24 cellular contexts compared by ENCODE assay signal in the genomic region with DNA sequence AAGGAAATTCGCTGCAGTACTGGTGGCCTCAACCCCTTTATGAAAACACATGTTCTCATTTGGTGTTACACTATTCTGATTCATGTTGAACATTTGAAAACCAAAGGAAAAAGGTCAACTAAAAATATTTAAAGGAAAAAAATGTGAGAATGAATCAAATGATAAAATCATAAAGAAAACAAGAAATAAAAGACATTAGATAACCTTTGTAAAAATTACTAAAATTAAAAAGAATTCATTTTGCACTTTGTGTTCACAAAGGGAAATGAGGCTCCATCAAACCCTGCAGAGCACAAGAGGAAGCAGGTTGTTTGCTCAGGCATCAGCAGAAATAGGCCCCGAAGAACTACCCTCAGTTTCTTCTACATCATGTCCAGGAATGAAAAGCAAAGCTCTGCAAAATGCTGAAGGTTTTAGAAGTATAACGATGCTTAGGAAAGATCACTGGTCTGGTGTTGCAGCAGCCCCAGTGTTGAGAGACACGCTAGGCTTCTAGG. TPM values are rescaled to one million over a fixed set of nuclear protein-coding genes. Genes with fewer than 3 reads are reported as not detected.
DNase-seq lines count a peak whose midpoint lies in the region; ATAC-seq, FAIRE-seq and TF ChIP-seq lines count a peak whose summit lies in the region.
"Had no signal": no experiment of that assay in that cellular context is flagged by ENCODE, and none has a peak within 500 bp of the region (broad histone marks: within the 10 kb centered on the region; RNA-seq: fewer than 3 reads in every experiment).

No MANE protein-coding gene starts in this region.

- DNase-seq in activated T-cell treated with anti-CD3 and anti-CD28 coated beads, Interleukin-2, amount 50 U/mL, for 24 hours: no peak
- DNase-seq in activated T-cell treated with anti-CD3 and anti-CD28 coated beads, Interleukin-2, amount 50 U/mL, for 72 hours: no peak
- no peak for DNase-seq in GM12878 (ENCODE audit: low read depth, low spot score)
- no peak for DNase-seq in immature natural killer cell
- DNase-seq in stimulated activated effector memory CD8-positive, alpha-beta T cell treated with anti-CD3 and anti-CD28 coated beads, Interleukin-12 subunit alpha, Interleukin-12 subunit beta, amount 100 ng/mL, for 72 hours (ENCODE audit: low spot score in 2 of 2): no peak
- DNase-seq in small intestine: no peak
- DNase-seq in activated CD8-positive, alpha-beta T cell treated with anti-CD3 and anti-CD28 coated beads for 36 hours: no peak
- DNase-seq in right cardiac atrium: no peak
- DNase-seq: AML-193, EL, GM23248, NCI-H1105, NCI-H1694, NCI-H510A treated with DMSO at 0.1 percent for 48 hours, NCI-H774, PC-3, SIG-M5 had no signal

- POLR2A ChIA-PET in GM12878 (lab: Charles Lee): no interaction called here
- POLR2A ChIA-PET in activated CD8-positive, alpha-beta T cell treated with anti-CD3 and anti-CD28 coated beads for 36 hours (lab: Charles Lee): interaction anchor here (0.6 kb wide), 2 partner anchors 62 to 113 kb away, joined by 4 read pairs; no protein-coding TSS in a partner anchor

- RAD21 ChIA-PET in GM12878 (lab: Charles Lee; ENCODE audit: unreplicated experiment): interaction anchor here (0.6 kb wide), 1 partner anchor 179 kb away, joined by 4 read pairs; no protein-coding TSS in a partner anchor

- CTCF ChIA-PET in GM12878 (lab: Yijun Ruan, JAX): interaction anchor here (1.2 to 1.6 kb wide), 2 partner anchors 15 to 25 kb away, joined by 3 to 6 read pairs; no protein-coding TSS in a partner anchor
- CTCF ChIA-PET in activated CD8-positive, alpha-beta T cell treated with anti-CD3 and anti-CD28 coated beads for 36 hours (lab: Charles Lee): interaction anchor here (1.0 kb wide), 1 partner anchor 15 kb away, joined by 3 read pairs; no protein-coding TSS in a partner anchor

- H3K27ac ChIP-seq in GM12878 (ENCODE audit: control insufficient read depth, insufficient read depth) (no peak overlapping the region), small intestine (ENCODE audit: low read depth in 1 of 2, low read length in 1 of 2) (no peak overlapping the region), right cardiac atrium (ENCODE audit: low read length) (no peak overlapping the region)
- H3K27ac ChIP-seq: 22Rv1, GM23248, RWPE1 had no signal

- no peak overlapping the region for H2AFZ ChIP-seq in GM12878 (ENCODE audit: control insufficient read depth, low read depth, low read length)
- H2AFZ ChIP-seq: GM23248 had no signal

- H3K4me2 ChIP-seq in GM12878 (ENCODE audit: control insufficient read depth, insufficient read depth): peak overlapping the region; percentile 47

- 0 out of 4 replicates have a peak, but pooled peaks cover 0 to 5% of the 10 kb centered on the region in 2 experiments for H3K36me3 ChIP-seq in GM12878 (ENCODE audit: control insufficient read depth in 2 of 2, insufficient read depth in 2 of 2, low read length in 1 of 2)
- peaks cover 0 to 1% of the 10 kb centered on the region in 2 donors for H3K36me3 ChIP-seq in small intestine (ENCODE audit: control insufficient read depth in 2 of 2, insufficient read depth in 2 of 2, low read length in 2 of 2)

- H3K27me3 ChIP-seq in GM12878 (replicated peaks in 1 of 2; ENCODE audit: control insufficient read depth in 2 of 2, insufficient read depth in 2 of 2, low read length in 1 of 2) (no peaks in the 10 kb centered on the region), small intestine (ENCODE audit: control insufficient read depth in 2 of 2, insufficient read depth in 2 of 2, low read length in 2 of 2) (no peaks in the 10 kb centered on the region), right cardiac atrium (ENCODE audit: control insufficient read depth, insufficient read depth) (no peaks in the 10 kb centered on the region)

- no peak for ATAC-seq in activated T-cell treated with anti-CD3 and anti-CD28 coated beads, Interleukin-2, amount 50 U/mL, for 72 hours (replicated peaks in 1 of 2)
- ATAC-seq in GM12878 (no peak), right cardiac atrium (no peak)
- no peak for ATAC-seq in stimulated activated effector memory CD8-positive, alpha-beta T cell treated with anti-CD3 and anti-CD28 coated beads, Interleukin-12 subunit alpha, Interleukin-12 subunit beta, amount 100 ng/mL, for 72 hours
- ATAC-seq in activated CD8-positive, alpha-beta T cell treated with anti-CD3 and anti-CD28 coated beads for 36 hours: no peak
- ATAC-seq: HCT116, K562, PC-3 had no signal

- no peak for TF ChIP-seq EP300 in GM12878 (IDR thresholded peaks at IDR 0.05; ENCODE audit: borderline replicate concordance in 1 of 2, control insufficient read depth in 1 of 2, low read depth in 2 of 2, low read length in 2 of 2)

- no peak for TF ChIP-seq CTCF in GM12878 (IDR thresholded peaks at IDR 0.05 in 2 of 3, conservative IDR thresholded peaks at IDR 0.05 in 1 of 3; ENCODE audit: control insufficient read depth in 2 of 3, extremely low read depth in 1 of 3, insufficient read depth in 1 of 3, low read depth in 3 of 3, low read length in 3 of 3)
- no peak for TF ChIP-seq CTCF in activated CD8-positive, alpha-beta T cell treated with anti-CD3 and anti-CD28 coated beads for 36 hours (IDR thresholded peaks at IDR 0.05)

- no peak overlapping the region for H3K4me3 Mint-ChIP-seq in activated T-cell treated with anti-CD3 and anti-CD28 coated beads, Interleukin-2, amount 50 U/mL, for 24 hours
- no peak overlapping the region for H3K4me3 Mint-ChIP-seq in activated T-cell treated with anti-CD3 and anti-CD28 coated beads, Interleukin-2, amount 50 U/mL, for 72 hours
- no peak overlapping the region for H3K4me3 Mint-ChIP-seq in immature natural killer cell
- no peak overlapping the region for H3K4me3 Mint-ChIP-seq in stimulated activated effector memory CD8-positive, alpha-beta T cell treated with anti-CD3 and anti-CD28 coated beads, Interleukin-12 subunit alpha, Interleukin-12 subunit beta, amount 100 ng/mL, for 72 hours
- H3K4me3 Mint-ChIP-seq in activated CD8-positive, alpha-beta T cell treated with anti-CD3 and anti-CD28 coated beads for 36 hours: no peak overlapping the region
- H3K4me3 Mint-ChIP-seq: CD14-positive monocyte had no signal

- no peaks in the 10 kb centered on the region for H3K79me2 ChIP-seq in GM12878 (ENCODE audit: control insufficient read depth, insufficient read depth, low read length)

- TF ChIP-seq RAD21 in GM12878 (IDR thresholded peaks at IDR 0.05; ENCODE audit: insufficient read depth, low read depth, low read length): no peak

- H3K9ac ChIP-seq in GM12878 (ENCODE audit: control insufficient read depth, insufficient read depth, low read length): no peak overlapping the region
- H3K9ac ChIP-seq: GM23248 had no signal

- TF ChIP-seq POLR2A in GM12878 (IDR thresholded peaks at IDR 0.05; ENCODE audit: low read depth, low read length): no peak

- peaks cover 21% of the 10 kb centered on the region for H3K36me3 Mint-ChIP-seq in activated T-cell treated with anti-CD3 and anti-CD28 coated beads, Interleukin-2, amount 50 U/mL, for 24 hours (ENCODE audit: low read depth)
- no peaks in the 10 kb centered on the region for H3K36me3 Mint-ChIP-seq in activated T-cell treated with anti-CD3 and anti-CD28 coated beads, Interleukin-2, amount 50 U/mL, for 72 hours (ENCODE audit: insufficient read depth in 2 of 2)
- peaks cover 0 to 4% (median 0%) of the 10 kb centered on the region in 3 donors for H3K36me3 Mint-ChIP-seq in immature natural killer cell
- peaks cover 38% of the 10 kb centered on the region for H3K36me3 Mint-ChIP-seq in stimulated activated effector memory CD8-positive, alpha-beta T cell treated with anti-CD3 and anti-CD28 coated beads, Interleukin-12 subunit alpha, Interleukin-12 subunit beta, amount 100 ng/mL, for 72 hours
- peaks cover 3% of the 10 kb centered on the region for H3K36me3 Mint-ChIP-seq in activated CD8-positive, alpha-beta T cell treated with anti-CD3 and anti-CD28 coated beads for 36 hours (ENCODE audit: low read depth)

- H3K9me3 ChIP-seq in GM12878 (replicated peaks; ENCODE audit: control insufficient read depth, insufficient read depth, low read length) (no peaks in the 10 kb centered on the region), small intestine (ENCODE audit: control insufficient read depth, low read depth) (no peaks in the 10 kb centered on the region), right cardiac atrium (ENCODE audit: control insufficient read depth, low read length) (no peaks in the 10 kb centered on the region)

- no peaks in the 10 kb centered on the region for H3K27me3 Mint-ChIP-seq in activated T-cell treated with anti-CD3 and anti-CD28 coated beads, Interleukin-2, amount 50 U/mL, for 24 hours
- no peaks in the 10 kb centered on the region for H3K27me3 Mint-ChIP-seq in activated T-cell treated with anti-CD3 and anti-CD28 coated beads, Interleukin-2, amount 50 U/mL, for 72 hours (ENCODE audit: low read depth)
- H3K27me3 Mint-ChIP-seq in immature natural killer cell (ENCODE audit: low read depth in 3 of 3): peaks cover 0 to 1% (median 0%) of the 10 kb centered on the region in 3 donors
- H3K27me3 Mint-ChIP-seq in activated CD8-positive, alpha-beta T cell treated with anti-CD3 and anti-CD28 coated beads for 36 hours: no peaks in the 10 kb centered on the region

- no peak overlapping the region for H3K4me3 ChIP-seq in GM12878
- H3K4me3 ChIP-seq in small intestine (ENCODE audit: low read depth in 1 of 2, low read length in 2 of 2): no peak overlapping the region
- H3K4me3 ChIP-seq in right cardiac atrium (ENCODE audit: low read length): no peak overlapping the region
- H3K4me3 ChIP-seq: GM23248, K562 had no signal

- FAIRE-seq in GM12878 (lab: Jason Lieb, UNC) (no peak), small intestine (lab: Jason Lieb, UNC) (no peak)
- FAIRE-seq: GM12891, GM19239, K562 had no signal

- in situ Hi-C loops in GM12878 (cut with MboI): no loop called here

- no TSS peak for BruUV-seq in GM12878 (replicated peaks; lab: Mats Ljungman, UMichigan)

- SMC1A ChIA-PET in GM12878 (lab: Charles Lee; ENCODE audit: uncharacterized antibody, unreplicated experiment): interaction anchor here (1.4 kb wide), 1 partner anchor 17 kb away, joined by 4 read pairs; no protein-coding TSS in a partner anchor

- H4K20me1 ChIP-seq in GM12878 (ENCODE audit: control insufficient read depth, insufficient read depth): no peaks in the 10 kb centered on the region

- H3K4me1 ChIP-seq in GM12878 (ENCODE audit: control insufficient read depth, insufficient read depth, low read length) (peaks cover 17% of the 10 kb centered on the region), small intestine (ENCODE audit: control insufficient read depth in 2 of 2, insufficient read depth in 1 of 2, low read depth in 1 of 2, low read length in 1 of 2) (no peaks in the 10 kb centered on the region), right cardiac atrium (ENCODE audit: control insufficient read depth, insufficient read depth, low read length) (no peaks in the 10 kb centered on the region)

- H3K27ac Mint-ChIP-seq in activated T-cell treated with anti-CD3 and anti-CD28 coated beads, Interleukin-2, amount 50 U/mL, for 24 hours: peak overlapping the region; percentile 16
- H3K27ac Mint-ChIP-seq in activated T-cell treated with anti-CD3 and anti-CD28 coated beads, Interleukin-2, amount 50 U/mL, for 72 hours: no peak overlapping the region
- H3K27ac Mint-ChIP-seq in immature natural killer cell: peak overlapping the region in 4 of 6 donors; percentile 17 to 60 (median 24)
- no peak overlapping the region for H3K27ac Mint-ChIP-seq in stimulated activated effector memory CD8-positive, alpha-beta T cell treated with anti-CD3 and anti-CD28 coated beads, Interleukin-12 subunit alpha, Interleukin-12 subunit beta, amount 100 ng/mL, for 72 hours
- H3K27ac Mint-ChIP-seq in activated CD8-positive, alpha-beta T cell treated with anti-CD3 and anti-CD28 coated beads for 36 hours: no peak overlapping the region

- H3K4me1 Mint-ChIP-seq in activated T-cell treated with anti-CD3 and anti-CD28 coated beads, Interleukin-2, amount 50 U/mL, for 24 hours (ENCODE audit: low read depth): peaks cover 2% of the 10 kb centered on the region
- no peaks in the 10 kb centered on the region for H3K4me1 Mint-ChIP-seq in activated T-cell treated with anti-CD3 and anti-CD28 coated beads, Interleukin-2, amount 50 U/mL, for 72 hours (ENCODE audit: low read depth)
- no peaks in the 10 kb centered on the region for H3K4me1 Mint-ChIP-seq in immature natural killer cell
- no peaks in the 10 kb centered on the region for H3K4me1 Mint-ChIP-seq in stimulated activated effector memory CD8-positive, alpha-beta T cell treated with anti-CD3 and anti-CD28 coated beads, Interleukin-12 subunit alpha, Interleukin-12 subunit beta, amount 100 ng/mL, for 72 hours
- no peaks in the 10 kb centered on the region for H3K4me1 Mint-ChIP-seq in activated CD8-positive, alpha-beta T cell treated with anti-CD3 and anti-CD28 coated beads for 36 hours (ENCODE audit: low read depth)
- H3K4me1 Mint-ChIP-seq: CD14-positive monocyte had no signal

- H3K9me3 Mint-ChIP-seq in activated T-cell treated with anti-CD3 and anti-CD28 coated beads, Interleukin-2, amount 50 U/mL, for 24 hours: no peaks in the 10 kb centered on the region
- H3K9me3 Mint-ChIP-seq in activated T-cell treated with anti-CD3 and anti-CD28 coated beads, Interleukin-2, amount 50 U/mL, for 72 hours: no peaks in the 10 kb centered on the region
- no peaks in the 10 kb centered on the region for H3K9me3 Mint-ChIP-seq in immature natural killer cell
- H3K9me3 Mint-ChIP-seq in stimulated activated effector memory CD8-positive, alpha-beta T cell treated with anti-CD3 and anti-CD28 coated beads, Interleukin-12 subunit alpha, Interleukin-12 subunit beta, amount 100 ng/mL, for 72 hours: no peaks in the 10 kb centered on the region
- H3K9me3 Mint-ChIP-seq in activated CD8-positive, alpha-beta T cell treated with anti-CD3 and anti-CD28 coated beads for 36 hours: no peaks in the 10 kb centered on the region
- H3K9me3 Mint-ChIP-seq: CD14-positive monocyte had no signal

- 88% methylated on average over 4 of the region's 4 CpGs for WGBS in GM12878 (ENCODE audit: insufficient coverage, insufficient replicate concordance, low lambda C conversion rate, missing lambda C conversion rate)
- 81 to 92% (median 89%) methylated on average over 4 of the region's 4 CpGs for WGBS in small intestine, 3 donors
- 71% methylated on average over 4 of the region's 4 CpGs for WGBS in right cardiac atrium

- intact Hi-C loops in GM12878 (cut with micrococcal nuclease; ENCODE audit: unreplicated experiment) (no loop called here), right cardiac atrium (cut with DNase I) (no loop called here)
- intact Hi-C loops in activated CD8-positive, alpha-beta T cell treated with anti-CD3 and anti-CD28 coated beads for 36 hours (cut with micrococcal nuclease): no loop called here

RNA-seq across cellular contexts. Expression of gene MAP4, which starts 41.2 kb away (rescaled TPM):
- total RNA-seq in activated T-cell treated with anti-CD3 and anti-CD28 coated beads, Interleukin-2, amount 50 U/mL, for 72 hours: 100 to 1,000 TPM; 135 to 149 TPM
- 186 and 198 TPM in 2 replicates for total RNA-seq in GM12878 (2013; cell fraction: nucleolus; rRNA removed)
- 31.9 and 35.6 TPM in 2 replicates for total RNA-seq in GM12878 (2014; rRNA removed)
- 32.8 and 35.0 TPM in 2 replicates for total RNA-seq in GM12878 (2014; rRNA removed; fragmentation: Illumina TruSeq; extraction: Trizol)
- total RNA-seq in GM12878 (2021): 145 and 147 TPM in 2 replicates
- polyA plus RNA-seq in GM12878 (2011; ENCODE audit: low read depth): 38.8 TPM
- 29.7 and 44.3 TPM in 2 replicates for polyA plus RNA-seq in GM12878 (2011; rRNA removed)
- 31.4 and 39.7 TPM in 2 replicates for polyA plus RNA-seq in GM12878 (2011; cell fraction: cytosol; rRNA removed)
- 92.4 and 104 TPM in 2 replicates for polyA plus RNA-seq in GM12878 (2011; cell fraction: nucleus; rRNA removed)
- 74.5 and 85.2 TPM in 2 replicates for polyA plus RNA-seq in GM12878 (2012)
- polyA plus RNA-seq in GM12878 (2014; fragmentation: Illumina TruSeq; extraction: Trizol): 80.0 and 85.6 TPM in 2 replicates
- polyA plus RNA-seq in GM12878 (2014; fragmentation: Nextera tagmentation; extraction: Ambion mirVana): 10 to 100 TPM; 22.2 to 29.1 TPM
- polyA plus RNA-seq in GM12878 (2014; rRNA removed): 50.1 and 65.0 TPM in 2 replicates
- polyA plus RNA-seq in GM12878 (2016; fragmentation: Nextera tagmentation; extraction: Ambion mirVana): 10 to 100 TPM; 95.9 to 96.4 TPM
- polyA minus RNA-seq in GM12878 (2011; rRNA and poly(A)+ RNA removed): 42.6 and 45.9 TPM in 2 replicates
- 32.7 and 39.6 TPM in 2 replicates for polyA minus RNA-seq in GM12878 (2011; cell fraction: cytosol; rRNA and poly(A)+ RNA removed)
- 23.9 and 44.0 TPM in 2 replicates for polyA minus RNA-seq in GM12878 (2011; cell fraction: nucleus; rRNA and poly(A)+ RNA removed)
- polyA plus RNA-seq in immature natural killer cell: 10 to 100 TPM in 2 of 3 donors, 1 to 10 TPM in 1; 4.4 to 64.2 (median 17.4) TPM
- polyA plus RNA-seq in small intestine: 10 to 100 TPM; 30.0 to 74.2 (median 37.1) TPM
- 100 to 1,000 TPM; 101 to 103 TPM for total RNA-seq in activated CD8-positive, alpha-beta T cell treated with anti-CD3 and anti-CD28 coated beads for 36 hours
- total RNA-seq in right cardiac atrium: 100 to 1,000 TPM; 443 to 557 (median 472) TPM
- 267 TPM for polyA plus RNA-seq in right cardiac atrium

Comparison
In these comparisons a context has a peak if more than half of its experiments do, and no peak if none do; other contexts are left out.
1. H3K27ac Mint-ChIP-seq: peak in activated T-cell treated with anti-CD3 and anti-CD28 coated beads, Interleukin-2, amount 50 U/mL, for 24 hours (single experiment) and immature natural killer cell (4 of 6); none in activated T-cell treated with anti-CD3 and anti-CD28 coated beads, Interleukin-2, amount 50 U/mL, for 72 hours (single experiment), stimulated activated effector memory CD8-positive, alpha-beta T cell treated with anti-CD3 and anti-CD28 coated beads, Interleukin-12 subunit alpha, Interleukin-12 subunit beta, amount 100 ng/mL, for 72 hours (single experiment) and activated CD8-positive, alpha-beta T cell treated with anti-CD3 and anti-CD28 coated beads for 36 hours (single experiment).